In genomic region chr2:136399667-136400316, GRCh38 we compare ENCODE assay signal across 12 cellular contexts.
"Had no signal": no experiment of that assay in that cellular context is flagged by ENCODE, and none has a peak within 500 bp of the region (broad histone marks: within the 10 kb centered on the region; RNA-seq: fewer than 3 reads in every experiment).

No MANE protein-coding gene starts in this region.

- H3K27me3 ChIP-seq: right atrium auricular region, sigmoid colon had no signal

- H3K27ac ChIP-seq: heart left ventricle, right atrium auricular region, sigmoid colon, skin epidermis had no signal

- H3K4me1 ChIP-seq: heart left ventricle, right atrium auricular region, sigmoid colon had no signal

- H3K4me3 ChIP-seq: heart left ventricle, mucosa of descending colon, right atrium auricular region, sigmoid colon, skin epidermis had no signal

- ATAC-seq: effector memory CD8-positive, alpha-beta T cell; heart left ventricle; left lobe of liver; mucosa of descending colon; natural killer cell had no signal

- DNase-seq: effector memory CD8-positive, alpha-beta T cell; heart left ventricle; hippocampal formation; mucosa of descending colon; natural killer cell; posterior cingulate gyrus; sigmoid colon; stimulated activated CD4-positive, alpha-beta T cell treated with anti-CD3 and anti-CD28 coated beads, Interleukin-12 subunit alpha, Interleukin-12 subunit beta, amount 100 ng/mL, for 4 hours; stimulated activated naive CD4-positive, alpha-beta T cell had no signal

- H3K9me3 ChIP-seq: heart left ventricle, mucosa of descending colon, right atrium auricular region, sigmoid colon had no signal

- H3K36me3 ChIP-seq: heart left ventricle, right atrium auricular region, sigmoid colon had no signal
